Comparison of ENCODE assay signal across 10 cellular contexts in the genomic region with DNA sequence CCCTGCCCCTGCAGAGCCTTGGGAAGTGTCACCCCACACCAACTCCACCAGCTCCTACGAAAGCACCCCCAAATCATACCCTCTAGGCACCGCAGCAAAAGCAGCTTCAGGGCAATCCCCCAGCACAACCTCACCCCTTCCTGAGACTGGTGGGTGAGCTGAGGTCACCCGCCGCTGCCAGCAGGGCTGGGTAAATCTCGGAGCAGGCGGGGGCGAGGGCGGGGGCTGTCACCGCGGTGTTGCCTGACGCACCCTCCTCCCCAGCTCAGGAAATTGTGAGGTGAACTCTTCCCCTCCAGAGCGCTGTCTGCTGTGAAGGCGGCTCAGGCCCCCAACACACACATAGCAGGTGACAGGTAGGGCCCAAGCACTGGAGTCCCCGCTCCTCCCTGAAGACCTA. TPM values are rescaled to one million over a fixed set of nuclear protein-coding genes. Genes with fewer than 3 reads are reported as not detected.
DNase-seq lines count a peak whose midpoint lies in the region; ATAC-seq and TF ChIP-seq lines count a peak whose summit lies in the region.
"Had no signal": no experiment of that assay in that cellular context is flagged by ENCODE, and none has a peak within 500 bp of the region (broad histone marks: within the 10 kb centered on the region; RNA-seq: fewer than 3 reads in every experiment).

No MANE protein-coding gene starts in this region.

- H3K9me3 ChIP-seq in HEK293 (ENCODE audit: control insufficient read depth, insufficient read depth, low read depth, low read length) (no peaks in the 10 kb centered on the region), thyroid gland (no peaks in the 10 kb centered on the region)
- H3K9me3 ChIP-seq: HAP-1 had no signal

- H3K36me3 ChIP-seq in HEK293 (ENCODE audit: control insufficient read depth in 2 of 2, insufficient read depth in 1 of 2, low read length in 2 of 2) (no peaks in the 10 kb centered on the region), thyroid gland (no peaks in the 10 kb centered on the region)

- peaks cover 14% of the 10 kb centered on the region for H3K36me3 Mint-ChIP-seq in activated CD8-positive, alpha-beta memory T cell treated with anti-CD3 and anti-CD28 coated beads, Interleukin-2, amount 10 ng/mL, durations not matched to agents 7 days and 5 days

- no peak overlapping the region for H3K27ac ChIP-seq in HEK293 (ENCODE audit: extremely low read depth, low read depth, low read length)
- H3K27ac ChIP-seq in thyroid gland, result no peak overlapping the region

- TF ChIP-seq POLR2A in thyroid gland (IDR thresholded peaks at IDR 0.05), result no peak

- ATAC-seq in activated CD8-positive, alpha-beta memory T cell treated with anti-CD3 and anti-CD28 coated beads, Interleukin-2, amount 10 ng/mL, durations not matched to agents 7 days and 5 days, result peak; percentile 86
- peak; percentile 3 for ATAC-seq in esophagus mucosa
- no peak for ATAC-seq in left lobe of liver
- ATAC-seq in Right ventricle myocardium inferior, result no peak
- ATAC-seq in HG02852 (IDR thresholded peaks at IDR 0.05; ENCODE audit: unreplicated experiment), result no peak

- TF ChIP-seq CTCF in HEK293 (tag by site-specific recombination; IDR thresholded peaks at IDR 0.05) (no peak), thyroid gland (IDR thresholded peaks at IDR 0.05) (no peak)

- H3K27ac Mint-ChIP-seq in activated CD8-positive, alpha-beta memory T cell treated with anti-CD3 and anti-CD28 coated beads, Interleukin-2, amount 10 ng/mL, durations not matched to agents 7 days and 5 days, result peak overlapping the region; percentile 95

- POLR2A ChIA-PET in HEK293 (lab: Yijun Ruan, JAX), result interaction anchor here (1.2 kb wide), 1 partner anchor 121 kb away, joined by 5 read pairs; the partner anchor contains the start of gene BLM

- intact Hi-C loops in thyroid gland (cut with DNase I) (no loop called here), Right ventricle myocardium inferior (cut with DNase I) (no loop called here)

- peak; percentile 93 for DNase-seq in activated CD8-positive, alpha-beta memory T cell treated with anti-CD3 and anti-CD28 coated beads, Interleukin-2, amount 10 ng/mL, durations not matched to agents 7 days and 5 days
- DNase-seq in stimulated activated CD8-positive, alpha-beta memory T cell treated with anti-CD3 and anti-CD28 coated beads, Interleukin-15, amount 100 ng/mL, for 48 hours (ENCODE audit: low read depth in 2 of 2), result peak; percentile 85 to 94
- DNase-seq in left lobe of liver (ENCODE audit: low spot score) (no peak), thyroid gland (no peak), Right ventricle myocardium inferior (ENCODE audit: missing footprints) (no peak)
- DNase-seq: GDM1 had no signal

- H3K4me3 ChIP-seq in HEK293 (ENCODE audit: low read depth, low read length), result no peak overlapping the region
- no peak overlapping the region for H3K4me3 ChIP-seq in thyroid gland (replicated peaks in 1 of 3)
- H3K4me3 ChIP-seq: HAP-1 had no signal

- WGBS in thyroid gland, 2 donors, result 83 to 87% methylated on average over 4 to 5 of the region's 14 CpGs

- peak overlapping the region; percentile 80 for H3K4me3 Mint-ChIP-seq in activated CD8-positive, alpha-beta memory T cell treated with anti-CD3 and anti-CD28 coated beads, Interleukin-2, amount 10 ng/mL, durations not matched to agents 7 days and 5 days

- H3K4me1 ChIP-seq in HEK293 (ENCODE audit: control insufficient read depth, insufficient read depth, low read length) (peaks cover 5% of the 10 kb centered on the region), thyroid gland (peaks cover 20 to 30% of the 10 kb centered on the region in 2 donors)

- H3K9me3 Mint-ChIP-seq in activated CD8-positive, alpha-beta memory T cell treated with anti-CD3 and anti-CD28 coated beads, Interleukin-2, amount 10 ng/mL, durations not matched to agents 7 days and 5 days (ENCODE audit: low read depth), result no peaks in the 10 kb centered on the region

- no peaks in the 10 kb centered on the region for H3K27me3 ChIP-seq in thyroid gland

- CTCF ChIA-PET in HEK293 (lab: Yijun Ruan, JAX), result no interaction called here
- CTCF ChIA-PET in activated CD8-positive, alpha-beta memory T cell treated with anti-CD3 and anti-CD28 coated beads, Interleukin-2, amount 10 ng/mL, durations not matched to agents 7 days and 5 days (lab: Charles Lee), result interaction anchor here (0.9 to 3.7 kb wide), 10 partner anchors 8 to 94 kb away, joined by 3 to 29 read pairs (median 4); partner anchors contain the start of gene HDDC3

- H3K27me3 Mint-ChIP-seq in activated CD8-positive, alpha-beta memory T cell treated with anti-CD3 and anti-CD28 coated beads, Interleukin-2, amount 10 ng/mL, durations not matched to agents 7 days and 5 days, result no peaks in the 10 kb centered on the region

- peaks cover 83% of the 10 kb centered on the region for H3K4me1 Mint-ChIP-seq in activated CD8-positive, alpha-beta memory T cell treated with anti-CD3 and anti-CD28 coated beads, Interleukin-2, amount 10 ng/mL, durations not matched to agents 7 days and 5 days

TF ChIP-seq in HEK293, 187 proteins besides CTCF, POLR2A, EP300 and RAD21:
- TF ChIP-seq, protein P1, sequence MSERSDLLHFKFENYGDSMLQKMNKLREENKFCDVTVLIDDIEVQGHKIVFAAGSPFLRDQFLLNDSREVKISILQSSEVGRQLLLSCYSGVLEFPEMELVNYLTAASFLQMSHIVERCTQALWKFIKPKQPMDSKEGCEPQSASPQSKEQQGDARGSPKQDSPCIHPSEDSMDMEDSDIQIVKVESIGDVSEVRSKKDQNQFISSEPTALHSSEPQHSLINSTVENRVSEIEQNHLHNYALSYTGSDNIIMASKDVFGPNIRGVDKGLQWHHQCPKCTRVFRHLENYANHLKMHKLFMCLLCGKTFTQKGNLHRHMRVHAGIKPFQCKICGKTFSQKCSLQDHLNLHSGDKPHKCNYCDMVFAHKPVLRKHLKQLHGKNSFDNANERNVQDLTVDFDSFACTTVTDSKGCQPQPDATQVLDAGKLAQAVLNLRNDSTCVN (tag by site-specific recombination; optimal IDR thresholded peaks at IDR 0.05), result no peak
- TF ChIP-seq, protein P2, sequence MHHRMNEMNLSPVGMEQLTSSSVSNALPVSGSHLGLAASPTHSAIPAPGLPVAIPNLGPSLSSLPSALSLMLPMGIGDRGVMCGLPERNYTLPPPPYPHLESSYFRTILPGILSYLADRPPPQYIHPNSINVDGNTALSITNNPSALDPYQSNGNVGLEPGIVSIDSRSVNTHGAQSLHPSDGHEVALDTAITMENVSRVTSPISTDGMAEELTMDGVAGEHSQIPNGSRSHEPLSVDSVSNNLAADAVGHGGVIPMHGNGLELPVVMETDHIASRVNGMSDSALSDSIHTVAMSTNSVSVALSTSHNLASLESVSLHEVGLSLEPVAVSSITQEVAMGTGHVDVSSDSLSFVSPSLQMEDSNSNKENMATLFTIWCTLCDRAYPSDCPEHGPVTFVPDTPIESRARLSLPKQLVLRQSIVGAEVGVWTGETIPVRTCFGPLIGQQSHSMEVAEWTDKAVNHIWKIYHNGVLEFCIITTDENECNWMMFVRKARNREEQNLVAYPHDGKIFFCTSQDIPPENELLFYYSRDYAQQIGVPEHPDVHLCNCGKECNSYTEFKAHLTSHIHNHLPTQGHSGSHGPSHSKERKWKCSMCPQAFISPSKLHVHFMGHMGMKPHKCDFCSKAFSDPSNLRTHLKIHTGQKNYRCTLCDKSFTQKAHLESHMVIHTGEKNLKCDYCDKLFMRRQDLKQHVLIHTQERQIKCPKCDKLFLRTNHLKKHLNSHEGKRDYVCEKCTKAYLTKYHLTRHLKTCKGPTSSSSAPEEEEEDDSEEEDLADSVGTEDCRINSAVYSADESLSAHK (tag by site-specific recombination; IDR thresholded peaks at IDR 0.05), result no peak
- peak; percentile 75 for TF ChIP-seq EGR2 (tag by site-specific recombination; IDR thresholded peaks at IDR 0.05; ENCODE audit: low read depth)
- peak; percentile 64 for TF ChIP-seq ZFHX2 (tag by site-specific recombination; conservative IDR thresholded peaks at IDR 0.05)
- TF ChIP-seq KLF1 (tag by site-specific recombination; IDR thresholded peaks at IDR 0.05), result peak; percentile 82
- TF ChIP-seq, protein P3, sequence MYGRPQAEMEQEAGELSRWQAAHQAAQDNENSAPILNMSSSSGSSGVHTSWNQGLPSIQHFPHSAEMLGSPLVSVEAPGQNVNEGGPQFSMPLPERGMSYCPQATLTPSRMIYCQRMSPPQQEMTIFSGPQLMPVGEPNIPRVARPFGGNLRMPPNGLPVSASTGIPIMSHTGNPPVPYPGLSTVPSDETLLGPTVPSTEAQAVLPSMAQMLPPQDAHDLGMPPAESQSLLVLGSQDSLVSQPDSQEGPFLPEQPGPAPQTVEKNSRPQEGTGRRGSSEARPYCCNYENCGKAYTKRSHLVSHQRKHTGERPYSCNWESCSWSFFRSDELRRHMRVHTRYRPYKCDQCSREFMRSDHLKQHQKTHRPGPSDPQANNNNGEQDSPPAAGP (tag by site-specific recombination; IDR thresholded peaks at IDR 0.05), result peak; percentile 61; the same call in 1 of the 2 replicates

RNA-seq across cellular contexts. Expression of gene FURIN, which starts 30.3 kb away (rescaled TPM):
- 100 to 1,000 TPM; 487 to 625 TPM for total RNA-seq in activated CD8-positive, alpha-beta memory T cell treated with anti-CD3 and anti-CD28 coated beads, Interleukin-2, amount 10 ng/mL, durations not matched to agents 7 days and 5 days
- total RNA-seq in esophagus mucosa (30.6 TPM), left lobe of liver (281 TPM), thyroid gland (100 to 1,000 TPM in 2 of 4 donors, 10 to 100 TPM in 2; 88.6 to 128 (median 102) TPM), Right ventricle myocardium inferior (51.2 TPM)

RNA-seq across cellular contexts. Expression of gene FES, which starts 46.2 kb away (rescaled TPM):
- 10 to 100 TPM; 55.7 to 61.2 TPM for total RNA-seq in activated CD8-positive, alpha-beta memory T cell treated with anti-CD3 and anti-CD28 coated beads, Interleukin-2, amount 10 ng/mL, durations not matched to agents 7 days and 5 days
- total RNA-seq in esophagus mucosa (3.8 TPM), left lobe of liver (39.4 TPM), thyroid gland (10 to 100 TPM; 34.1 to 44.5 (median 36.0) TPM), Right ventricle myocardium inferior (19.3 TPM)

Comparison
In these comparisons a context has a peak if more than half of its experiments do, and no peak if none do; other contexts are left out.
1. ATAC-seq: peak in activated CD8-positive, alpha-beta memory T cell treated with anti-CD3 and anti-CD28 coated beads, Interleukin-2, amount 10 ng/mL, durations not matched to agents 7 days and 5 days (single experiment) and esophagus mucosa (single experiment); none in left lobe of liver (single experiment), Right ventricle myocardium inferior (single experiment) and HG02852 (single experiment).
2. DNase-seq: peak in activated CD8-positive, alpha-beta memory T cell treated with anti-CD3 and anti-CD28 coated beads, Interleukin-2, amount 10 ng/mL, durations not matched to agents 7 days and 5 days (single experiment) and stimulated activated CD8-positive, alpha-beta memory T cell treated with anti-CD3 and anti-CD28 coated beads, Interleukin-15, amount 100 ng/mL, for 48 hours (2 of 2); none in left lobe of liver (single experiment), thyroid gland (0 of 2) and Right ventricle myocardium inferior (single experiment).